Comparison of ENCODE assay signal across 23 cellular contexts in the genomic region with DNA sequence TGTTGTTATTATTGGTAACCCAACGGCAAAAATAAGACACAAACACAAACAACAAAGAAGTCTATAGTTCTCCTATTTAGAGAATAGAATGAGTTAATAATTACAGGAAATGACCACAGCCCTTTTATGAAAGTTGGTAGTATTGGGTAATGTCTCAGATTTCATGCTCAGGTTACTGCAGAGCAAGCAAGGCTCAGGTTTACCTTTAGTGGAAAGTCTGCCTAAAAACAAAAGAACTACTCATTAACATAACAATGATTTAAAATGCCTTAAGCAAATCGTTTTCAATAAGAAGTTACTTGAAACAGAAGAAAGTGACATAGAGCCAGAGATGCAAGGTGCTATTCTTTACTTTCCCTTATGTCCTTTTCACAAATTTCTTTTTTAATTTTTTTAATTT.
DNase-seq lines count a peak whose midpoint lies in the region; ATAC-seq and TF ChIP-seq lines count a peak whose summit lies in the region.
"Had no signal": no experiment of that assay in that cellular context is flagged by ENCODE, and none has a peak within 500 bp of the region (broad histone marks: within the 10 kb centered on the region; RNA-seq: fewer than 3 reads in every experiment).

No MANE protein-coding gene starts in this region.

- H3K27ac Mint-ChIP-seq in GM23338 (peak overlapping the region; percentile 51), neural progenitor cell (no peak overlapping the region), immature natural killer cell (no peak overlapping the region)
- H3K27ac Mint-ChIP-seq: CD4-positive, alpha-beta T cell; stimulated activated naive B cell treated with anti-CD40 and anti-IgM and Interleukin-4, amounts not matched to agents 10 μg/mL and 1 μg/mL and 100 μg/mL, for 72 hours; T-helper 2 cell treated with Interferon-gamma antibody and Interleukin-4, amounts not matched to agents 5 μg/mL and 100 μg/mL, for 36 hours had no signal

- H3K27me3 Mint-ChIP-seq in GM23338 (ENCODE audit: insufficient read depth, low read depth, poor library complexity) (peaks cover 2% of the 10 kb centered on the region), neural progenitor cell (ENCODE audit: insufficient read depth, low read depth) (peaks cover 2% of the 10 kb centered on the region), immature natural killer cell (ENCODE audit: low read depth in 3 of 3) (peaks cover 0 to 1% (median 0%) of the 10 kb centered on the region in 3 donors)
- H3K27me3 Mint-ChIP-seq: CD4-positive, alpha-beta T cell; stimulated activated naive B cell treated with anti-CD40 and anti-IgM and Interleukin-4, amounts not matched to agents 10 μg/mL and 1 μg/mL and 100 μg/mL, for 72 hours had no signal

- H3K36me3 Mint-ChIP-seq in GM23338 (ENCODE audit: low read depth) (peaks cover 41% of the 10 kb centered on the region), neural progenitor cell (peaks cover 9% of the 10 kb centered on the region), immature natural killer cell (no peaks in the 10 kb centered on the region)
- H3K36me3 Mint-ChIP-seq: stimulated activated naive B cell treated with anti-CD40 and anti-IgM and Interleukin-4, amounts not matched to agents 10 μg/mL and 1 μg/mL and 100 μg/mL, for 72 hours had no signal

- H3K79me2 ChIP-seq in GM23338 (replicated peaks; ENCODE audit: insufficient read depth) (no peaks in the 10 kb centered on the region), neural progenitor cell (ENCODE audit: low read depth) (no peaks in the 10 kb centered on the region)

- peaks cover 16% of the 10 kb centered on the region for H3K9me3 Mint-ChIP-seq in GM23338
- H3K9me3 Mint-ChIP-seq in neural progenitor cell, result peaks cover 7% of the 10 kb centered on the region
- no peaks in the 10 kb centered on the region for H3K9me3 Mint-ChIP-seq in immature natural killer cell

- no peaks in the 10 kb centered on the region for H3K27me3 ChIP-seq in GM23338 (ENCODE audit: insufficient read depth)
- no peaks in the 10 kb centered on the region for H3K27me3 ChIP-seq in neural progenitor cell
- H3K27me3 ChIP-seq: left lung, Peyer's patch had no signal

- H3K36me3 ChIP-seq in GM23338 (ENCODE audit: insufficient read depth) (no peaks in the 10 kb centered on the region), neural progenitor cell (no peaks in the 10 kb centered on the region)
- H3K36me3 ChIP-seq: left lung, Peyer's patch had no signal

- ATAC-seq in GM23338, result peak; percentile 97
- ATAC-seq: left lung; psoas muscle; stimulated activated naive B cell treated with anti-CD40 and anti-IgM and Interleukin-4, amounts not matched to agents 10 μg/mL and 1 μg/mL and 100 μg/mL, for 72 hours had no signal

- H3K4me3 ChIP-seq in GM23338 (no peak overlapping the region), epithelial cell of proximal tubule (ENCODE audit: low read depth, low read length) (no peak overlapping the region), neural progenitor cell (no peak overlapping the region)
- H3K4me3 ChIP-seq: coronary artery, left lung, Peyer's patch, psoas muscle, skin epidermis had no signal

- H4K20me1 ChIP-seq in GM23338 (replicated peaks; ENCODE audit: insufficient read depth) (no peaks in the 10 kb centered on the region), neural progenitor cell (ENCODE audit: low read depth) (no peaks in the 10 kb centered on the region)

- DNase-seq in GM23338 (ENCODE audit: low spot score) (peak; percentile 91), NCI-H146 treated with DMSO at 0.1 percent for 48 hours (lab: John Stamatoyannopoulos, UW; ENCODE audit: unreplicated experiment) (peak; percentile 85), epithelial cell of proximal tubule (ENCODE audit: low read depth) (peak; percentile 35), neural progenitor cell (ENCODE audit: low spot score) (no peak), SKM-1 treated with dmso at 0.1 percent for 144 hours (lab: John Stamatoyannopoulos, UW; ENCODE audit: unreplicated experiment) (no peak), NCI-H187 (lab: John Stamatoyannopoulos, UW) (no peak), immature natural killer cell (no peak)
- DNase-seq: activated CD4-positive, alpha-beta T cell treated with anti-CD3 and anti-CD28 coated beads, Interleukin-2, amount 50 U/mL, for 4 hours; activated effector memory CD4-positive, alpha-beta T cell treated with anti-CD3 and anti-CD28 coated beads, Interleukin-2, amount 50 U/mL, for 16 hours; CD4-positive, alpha-beta T cell; GF-D8; left lung; NCI-H187 treated with DMSO at 0.1 percent for 48 hours; NK-92 treated with Interleukin-12 subunit alpha and Interleukin-12 subunit beta, amount 100 ng/mL, for 24 hours; Peyer's patch; psoas muscle; stimulated activated CD4-positive, alpha-beta T cell treated with anti-CD3 and anti-CD28 coated beads, Interleukin-2, amount 100 ng/mL, for 24 hours; stimulated activated naive B cell treated with anti-CD40 and anti-IgM and Interleukin-4, amounts not matched to agents 10 μg/mL and 1 μg/mL and 100 μg/mL, for 72 hours had no signal

- H3K9me3 ChIP-seq in neural progenitor cell (ENCODE audit: low read depth), result no peaks in the 10 kb centered on the region
- H3K9me3 ChIP-seq: Peyer's patch, psoas muscle had no signal

- H3K27ac ChIP-seq in GM23338 (ENCODE audit: low read depth) (peak overlapping the region; percentile 23), neural progenitor cell (no peak overlapping the region)
- H3K27ac ChIP-seq: coronary artery, HL-60, left lung, Peyer's patch, psoas muscle, skin epidermis had no signal

- TF ChIP-seq CTCF in GM23338 (conservative IDR thresholded peaks at IDR 0.05; ENCODE audit: low read depth in 2 of 2) (no peak), epithelial cell of proximal tubule (conservative IDR thresholded peaks at IDR 0.05; ENCODE audit: low read depth, low read length) (no peak), neural progenitor cell (IDR thresholded peaks at IDR 0.05) (no peak)

- H3K9me2 ChIP-seq in GM23338 (ENCODE audit: insufficient read depth), result no peaks in the 10 kb centered on the region

- H3K4me1 Mint-ChIP-seq in GM23338 (peaks cover 30% of the 10 kb centered on the region), neural progenitor cell (no peaks in the 10 kb centered on the region), immature natural killer cell (peaks cover 2 to 4% of the 10 kb centered on the region in 2 donors)
- H3K4me1 Mint-ChIP-seq: stimulated activated naive B cell treated with anti-CD40 and anti-IgM and Interleukin-4, amounts not matched to agents 10 μg/mL and 1 μg/mL and 100 μg/mL, for 72 hours had no signal

- no peaks in the 10 kb centered on the region for H3F3A ChIP-seq in GM23338 (replicated peaks; ENCODE audit: low read depth)
- peaks cover 5% of the 10 kb centered on the region for H3F3A ChIP-seq in neural progenitor cell (ENCODE audit: low read depth)

- H3K9ac ChIP-seq in neural progenitor cell, result no peak overlapping the region

- H3K4me1 ChIP-seq in GM23338 (ENCODE audit: insufficient read depth) (peaks cover 16% of the 10 kb centered on the region), neural progenitor cell (peaks cover 11% of the 10 kb centered on the region)
- H3K4me1 ChIP-seq: left lung, Peyer's patch, psoas muscle had no signal

- peak overlapping the region; percentile 20 for H3K4me2 ChIP-seq in GM23338
- H3K4me2 ChIP-seq in neural progenitor cell, result peak overlapping the region; percentile 39

- H3K4me3 Mint-ChIP-seq in GM23338 (no peak overlapping the region), neural progenitor cell (no peak overlapping the region), immature natural killer cell (no peak overlapping the region)
- H3K4me3 Mint-ChIP-seq: CD4-positive, alpha-beta T cell; neural crest cell; stimulated activated naive B cell treated with anti-CD40 and anti-IgM and Interleukin-4, amounts not matched to agents 10 μg/mL and 1 μg/mL and 100 μg/mL, for 72 hours; T-helper 2 cell treated with Interferon-gamma antibody and Interleukin-4, amounts not matched to agents 5 μg/mL and 100 μg/mL, for 36 hours had no signal

- no peak overlapping the region for H2AFZ ChIP-seq in GM23338
- H2AFZ ChIP-seq in neural progenitor cell (replicated peaks), result no peak overlapping the region

TF ChIP-seq in GM23338, 12 proteins besides CTCF, POLR2A, EP300 and RAD21:
- TF ChIP-seq POLR2AphosphoS5 (IDR thresholded peaks at IDR 0.05; ENCODE audit: low read depth), result no peak
- TF ChIP-seq, protein P1, sequence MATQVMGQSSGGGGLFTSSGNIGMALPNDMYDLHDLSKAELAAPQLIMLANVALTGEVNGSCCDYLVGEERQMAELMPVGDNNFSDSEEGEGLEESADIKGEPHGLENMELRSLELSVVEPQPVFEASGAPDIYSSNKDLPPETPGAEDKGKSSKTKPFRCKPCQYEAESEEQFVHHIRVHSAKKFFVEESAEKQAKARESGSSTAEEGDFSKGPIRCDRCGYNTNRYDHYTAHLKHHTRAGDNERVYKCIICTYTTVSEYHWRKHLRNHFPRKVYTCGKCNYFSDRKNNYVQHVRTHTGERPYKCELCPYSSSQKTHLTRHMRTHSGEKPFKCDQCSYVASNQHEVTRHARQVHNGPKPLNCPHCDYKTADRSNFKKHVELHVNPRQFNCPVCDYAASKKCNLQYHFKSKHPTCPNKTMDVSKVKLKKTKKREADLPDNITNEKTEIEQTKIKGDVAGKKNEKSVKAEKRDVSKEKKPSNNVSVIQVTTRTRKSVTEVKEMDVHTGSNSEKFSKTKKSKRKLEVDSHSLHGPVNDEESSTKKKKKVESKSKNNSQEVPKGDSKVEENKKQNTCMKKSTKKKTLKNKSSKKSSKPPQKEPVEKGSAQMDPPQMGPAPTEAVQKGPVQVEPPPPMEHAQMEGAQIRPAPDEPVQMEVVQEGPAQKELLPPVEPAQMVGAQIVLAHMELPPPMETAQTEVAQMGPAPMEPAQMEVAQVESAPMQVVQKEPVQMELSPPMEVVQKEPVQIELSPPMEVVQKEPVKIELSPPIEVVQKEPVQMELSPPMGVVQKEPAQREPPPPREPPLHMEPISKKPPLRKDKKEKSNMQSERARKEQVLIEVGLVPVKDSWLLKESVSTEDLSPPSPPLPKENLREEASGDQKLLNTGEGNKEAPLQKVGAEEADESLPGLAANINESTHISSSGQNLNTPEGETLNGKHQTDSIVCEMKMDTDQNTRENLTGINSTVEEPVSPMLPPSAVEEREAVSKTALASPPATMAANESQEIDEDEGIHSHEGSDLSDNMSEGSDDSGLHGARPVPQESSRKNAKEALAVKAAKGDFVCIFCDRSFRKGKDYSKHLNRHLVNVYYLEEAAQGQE (IDR thresholded peaks at IDR 0.05; ENCODE audit: unreplicated experiment), result no peak
- TF ChIP-seq NANOG (IDR thresholded peaks at IDR 0.05; ENCODE audit: borderline replicate concordance), result peak; percentile 58; the same call in 1 of the 2 replicates
- TF ChIP-seq ZNF331 (CRISPR knock-in tag; IDR thresholded peaks at IDR 0.05; ENCODE audit: low read depth), result no peak
- no peak for TF ChIP-seq STAT1 (IDR thresholded peaks at IDR 0.05; ENCODE audit: unreplicated experiment)

Comparison
In these comparisons a context has a peak if more than half of its experiments do, and no peak if none do; other contexts are left out.
1. DNase-seq: peak in GM23338 (single experiment), NCI-H146 treated with DMSO at 0.1 percent for 48 hours (single experiment) and epithelial cell of proximal tubule (single experiment); none in neural progenitor cell (single experiment), SKM-1 treated with dmso at 0.1 percent for 144 hours (single experiment), NCI-H187 (0 of 2) and immature natural killer cell (0 of 3).